Comparison of ENCODE assay signal across 1 cellular context in the genomic region with DNA sequence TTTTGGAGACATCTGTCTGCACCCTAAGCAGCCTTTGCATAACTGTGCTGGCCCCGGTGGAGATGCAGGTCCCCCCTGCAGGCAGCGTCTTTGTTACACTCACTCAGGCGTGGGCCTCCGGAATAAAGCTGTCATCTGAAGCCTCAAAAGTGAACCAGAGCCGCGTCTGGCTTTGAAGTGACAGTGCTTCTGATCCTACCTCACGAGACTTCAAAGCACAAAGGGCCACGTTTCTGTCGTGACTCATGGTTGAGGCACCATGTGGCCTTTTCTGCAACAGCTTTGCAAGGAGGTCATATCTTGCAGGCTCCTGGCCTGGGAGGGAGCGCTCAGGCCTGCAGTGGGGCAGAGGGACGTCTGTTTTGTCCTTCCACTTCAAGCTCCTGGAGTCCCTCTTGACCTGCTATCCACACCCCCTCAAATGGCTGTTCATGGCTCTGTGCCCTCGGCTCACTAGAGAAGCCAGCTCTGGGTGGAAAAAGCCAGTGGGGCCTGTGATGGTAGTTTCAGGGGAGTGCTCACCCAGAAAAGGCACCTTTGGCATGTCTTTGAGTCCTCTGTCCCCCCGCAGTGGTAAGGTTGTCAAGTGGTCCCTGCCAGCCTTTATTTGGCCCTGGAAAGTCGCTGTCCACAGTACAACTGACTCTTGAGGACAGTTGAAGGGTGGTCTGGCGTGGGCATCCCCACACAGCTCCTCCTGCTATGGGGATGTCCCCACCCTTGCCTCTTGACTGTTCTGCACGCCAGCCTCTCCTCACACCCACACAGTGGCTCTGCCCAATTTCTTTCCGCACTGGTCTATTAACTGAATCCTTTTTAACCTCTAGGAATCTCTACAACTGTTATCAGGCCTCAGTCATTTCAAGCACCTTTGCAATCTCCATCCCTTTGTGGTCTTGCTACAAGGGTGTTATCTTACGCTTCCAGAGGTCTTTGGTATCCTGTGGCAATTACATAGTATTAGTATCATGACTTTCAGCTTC.
TF ChIP-seq lines count a peak whose summit lies in the region.

No MANE protein-coding gene starts in this region.

TF ChIP-seq in WTC11, 78 proteins besides CTCF, POLR2A, EP300 and RAD21 (continued from another document and continues in another):
- no peak for TF ChIP-seq IRF1 (CRISPR knock-in tag; IDR thresholded peaks at IDR 0.05)
- TF ChIP-seq HMGA2 (CRISPR knock-in tag; IDR thresholded peaks at IDR 0.05): no peak
- TF ChIP-seq, protein P1, sequence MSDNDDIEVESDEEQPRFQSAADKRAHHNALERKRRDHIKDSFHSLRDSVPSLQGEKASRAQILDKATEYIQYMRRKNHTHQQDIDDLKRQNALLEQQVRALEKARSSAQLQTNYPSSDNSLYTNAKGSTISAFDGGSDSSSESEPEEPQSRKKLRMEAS (CRISPR knock-in tag; IDR thresholded peaks at IDR 0.05): peak; percentile 48; the same call in 1 of the 2 replicates
- no peak for TF ChIP-seq RELA (CRISPR knock-in tag; IDR thresholded peaks at IDR 0.05; ENCODE audit: borderline replicate concordance)
- no peak for TF ChIP-seq ZBTB21 (CRISPR knock-in tag; IDR thresholded peaks at IDR 0.05; ENCODE audit: borderline replicate concordance)
- no peak for TF ChIP-seq NFE2L1 (CRISPR knock-in tag; IDR thresholded peaks at IDR 0.05)
- TF ChIP-seq, protein P2, sequence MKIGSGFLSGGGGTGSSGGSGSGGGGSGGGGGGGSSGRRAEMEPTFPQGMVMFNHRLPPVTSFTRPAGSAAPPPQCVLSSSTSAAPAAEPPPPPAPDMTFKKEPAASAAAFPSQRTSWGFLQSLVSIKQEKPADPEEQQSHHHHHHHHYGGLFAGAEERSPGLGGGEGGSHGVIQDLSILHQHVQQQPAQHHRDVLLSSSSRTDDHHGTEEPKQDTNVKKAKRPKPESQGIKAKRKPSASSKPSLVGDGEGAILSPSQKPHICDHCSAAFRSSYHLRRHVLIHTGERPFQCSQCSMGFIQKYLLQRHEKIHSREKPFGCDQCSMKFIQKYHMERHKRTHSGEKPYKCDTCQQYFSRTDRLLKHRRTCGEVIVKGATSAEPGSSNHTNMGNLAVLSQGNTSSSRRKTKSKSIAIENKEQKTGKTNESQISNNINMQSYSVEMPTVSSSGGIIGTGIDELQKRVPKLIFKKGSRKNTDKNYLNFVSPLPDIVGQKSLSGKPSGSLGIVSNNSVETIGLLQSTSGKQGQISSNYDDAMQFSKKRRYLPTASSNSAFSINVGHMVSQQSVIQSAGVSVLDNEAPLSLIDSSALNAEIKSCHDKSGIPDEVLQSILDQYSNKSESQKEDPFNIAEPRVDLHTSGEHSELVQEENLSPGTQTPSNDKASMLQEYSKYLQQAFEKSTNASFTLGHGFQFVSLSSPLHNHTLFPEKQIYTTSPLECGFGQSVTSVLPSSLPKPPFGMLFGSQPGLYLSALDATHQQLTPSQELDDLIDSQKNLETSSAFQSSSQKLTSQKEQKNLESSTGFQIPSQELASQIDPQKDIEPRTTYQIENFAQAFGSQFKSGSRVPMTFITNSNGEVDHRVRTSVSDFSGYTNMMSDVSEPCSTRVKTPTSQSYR (CRISPR knock-in tag; IDR thresholded peaks at IDR 0.05): no peak
- no peak for TF ChIP-seq ZNF138 (CRISPR knock-in tag; conservative IDR thresholded peaks at IDR 0.05)
- TF ChIP-seq FOXP1 (CRISPR knock-in tag; IDR thresholded peaks at IDR 0.05; ENCODE audit: borderline replicate concordance): 0 out of 2 replicates have a peak, but pooled peaks have one; percentile 37
- TF ChIP-seq FOXK1 (CRISPR knock-in tag; IDR thresholded peaks at IDR 0.05): no peak
- TF ChIP-seq ATF1 (CRISPR knock-in tag; IDR thresholded peaks at IDR 0.05): 0 out of 2 replicates have a peak, but pooled peaks have one; percentile 40
- peak; percentile 26; the same call in 1 of the 2 replicates for TF ChIP-seq GABPB1 (CRISPR knock-in tag; IDR thresholded peaks at IDR 0.05)
- no peak for TF ChIP-seq USF1 (CRISPR knock-in tag; IDR thresholded peaks at IDR 0.05)
- TF ChIP-seq NR1H2 (CRISPR knock-in tag; IDR thresholded peaks at IDR 0.05): no peak
- TF ChIP-seq JUN (CRISPR knock-in tag; IDR thresholded peaks at IDR 0.05): no peak
- TF ChIP-seq, protein P3, sequence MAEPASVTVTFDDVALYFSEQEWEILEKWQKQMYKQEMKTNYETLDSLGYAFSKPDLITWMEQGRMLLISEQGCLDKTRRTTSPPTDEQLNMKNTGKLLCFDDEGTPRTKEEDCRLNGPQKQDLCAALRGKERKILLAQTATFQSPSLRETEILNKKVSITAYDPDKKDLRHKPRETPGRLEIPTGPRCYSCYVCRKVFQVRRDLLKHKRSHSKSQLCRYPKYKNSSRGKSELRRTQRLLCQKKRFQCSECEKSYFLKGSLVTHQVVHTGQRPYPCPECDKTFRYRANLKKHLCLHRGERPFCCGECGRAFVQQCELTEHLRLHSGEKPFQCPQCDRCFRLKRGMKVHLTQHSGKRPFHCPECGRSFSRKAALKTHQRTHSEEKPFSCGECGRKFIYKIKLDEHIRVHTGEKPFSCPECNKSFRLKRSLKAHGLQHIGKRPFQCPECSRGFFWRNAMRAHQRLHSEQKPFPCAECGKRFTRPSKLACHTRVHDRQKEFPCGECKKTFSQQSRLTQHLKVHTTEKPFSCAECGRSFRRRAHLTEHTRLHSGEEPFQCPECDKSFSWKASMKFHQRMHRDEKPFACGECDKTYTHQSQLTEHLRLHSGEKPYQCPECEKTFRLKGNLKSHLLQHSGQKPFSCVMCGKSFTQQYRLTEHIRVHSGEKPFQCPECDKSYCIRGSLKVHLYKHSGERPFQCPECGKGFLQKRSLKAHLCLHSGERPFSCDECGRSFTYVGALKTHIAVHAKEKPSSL (CRISPR knock-in tag; conservative IDR thresholded peaks at IDR 0.05): no peak
- TF ChIP-seq ZNF532 (CRISPR knock-in tag; IDR thresholded peaks at IDR 0.05; ENCODE audit: borderline replicate concordance): no peak
- peak; percentile 56 for TF ChIP-seq ZNF423 (CRISPR knock-in tag; IDR thresholded peaks at IDR 0.05)
- TF ChIP-seq GTF2I (CRISPR knock-in tag; conservative IDR thresholded peaks at IDR 0.05): no peak
- TF ChIP-seq, protein P4, sequence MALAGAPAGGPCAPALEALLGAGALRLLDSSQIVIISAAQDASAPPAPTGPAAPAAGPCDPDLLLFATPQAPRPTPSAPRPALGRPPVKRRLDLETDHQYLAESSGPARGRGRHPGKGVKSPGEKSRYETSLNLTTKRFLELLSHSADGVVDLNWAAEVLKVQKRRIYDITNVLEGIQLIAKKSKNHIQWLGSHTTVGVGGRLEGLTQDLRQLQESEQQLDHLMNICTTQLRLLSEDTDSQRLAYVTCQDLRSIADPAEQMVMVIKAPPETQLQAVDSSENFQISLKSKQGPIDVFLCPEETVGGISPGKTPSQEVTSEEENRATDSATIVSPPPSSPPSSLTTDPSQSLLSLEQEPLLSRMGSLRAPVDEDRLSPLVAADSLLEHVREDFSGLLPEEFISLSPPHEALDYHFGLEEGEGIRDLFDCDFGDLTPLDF (CRISPR knock-in tag; IDR thresholded peaks at IDR 0.05): no peak
- TF ChIP-seq GRHL2 (CRISPR knock-in tag; IDR thresholded peaks at IDR 0.05; ENCODE audit: insufficient replicate concordance, severe bottlenecking): no peak
- no peak for TF ChIP-seq PRRX2 (CRISPR knock-in tag; IDR thresholded peaks at IDR 0.05)
- no peak for TF ChIP-seq JAZF1 (CRISPR knock-in tag; IDR thresholded peaks at IDR 0.05)
- TF ChIP-seq ZNF121 (CRISPR knock-in tag; IDR thresholded peaks at IDR 0.05): no peak
- no peak for TF ChIP-seq TP53 (CRISPR knock-in tag; IDR thresholded peaks at IDR 0.05)
- TF ChIP-seq ETV6 (CRISPR knock-in tag; IDR thresholded peaks at IDR 0.05): no peak
- no peak for TF ChIP-seq CBFB (CRISPR knock-in tag; IDR thresholded peaks at IDR 0.05; ENCODE audit: low read depth)
- TF ChIP-seq, protein P5, sequence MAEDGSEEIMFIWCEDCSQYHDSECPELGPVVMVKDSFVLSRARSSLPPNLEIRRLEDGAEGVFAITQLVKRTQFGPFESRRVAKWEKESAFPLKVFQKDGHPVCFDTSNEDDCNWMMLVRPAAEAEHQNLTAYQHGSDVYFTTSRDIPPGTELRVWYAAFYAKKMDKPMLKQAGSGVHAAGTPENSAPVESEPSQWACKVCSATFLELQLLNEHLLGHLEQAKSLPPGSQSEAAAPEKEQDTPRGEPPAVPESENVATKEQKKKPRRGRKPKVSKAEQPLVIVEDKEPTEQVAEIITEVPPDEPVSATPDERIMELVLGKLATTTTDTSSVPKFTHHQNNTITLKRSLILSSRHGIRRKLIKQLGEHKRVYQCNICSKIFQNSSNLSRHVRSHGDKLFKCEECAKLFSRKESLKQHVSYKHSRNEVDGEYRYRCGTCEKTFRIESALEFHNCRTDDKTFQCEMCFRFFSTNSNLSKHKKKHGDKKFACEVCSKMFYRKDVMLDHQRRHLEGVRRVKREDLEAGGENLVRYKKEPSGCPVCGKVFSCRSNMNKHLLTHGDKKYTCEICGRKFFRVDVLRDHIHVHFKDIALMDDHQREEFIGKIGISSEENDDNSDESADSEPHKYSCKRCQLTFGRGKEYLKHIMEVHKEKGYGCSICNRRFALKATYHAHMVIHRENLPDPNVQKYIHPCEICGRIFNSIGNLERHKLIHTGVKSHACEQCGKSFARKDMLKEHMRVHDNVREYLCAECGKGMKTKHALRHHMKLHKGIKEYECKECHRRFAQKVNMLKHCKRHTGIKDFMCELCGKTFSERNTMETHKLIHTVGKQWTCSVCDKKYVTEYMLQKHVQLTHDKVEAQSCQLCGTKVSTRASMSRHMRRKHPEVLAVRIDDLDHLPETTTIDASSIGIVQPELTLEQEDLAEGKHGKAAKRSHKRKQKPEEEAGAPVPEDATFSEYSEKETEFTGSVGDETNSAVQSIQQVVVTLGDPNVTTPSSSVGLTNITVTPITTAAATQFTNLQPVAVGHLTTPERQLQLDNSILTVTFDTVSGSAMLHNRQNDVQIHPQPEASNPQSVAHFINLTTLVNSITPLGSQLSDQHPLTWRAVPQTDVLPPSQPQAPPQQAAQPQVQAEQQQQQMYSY (CRISPR knock-in tag; IDR thresholded peaks at IDR 0.05): no peak
- TF ChIP-seq CREM (CRISPR knock-in tag; IDR thresholded peaks at IDR 0.05): 0 out of 2 replicates have a peak, but pooled peaks have one; percentile 42
- TF ChIP-seq FOXP4 (CRISPR knock-in tag; IDR thresholded peaks at IDR 0.05): no peak
